ENCODE assay signal across 1 cellular context in the genomic region with DNA sequence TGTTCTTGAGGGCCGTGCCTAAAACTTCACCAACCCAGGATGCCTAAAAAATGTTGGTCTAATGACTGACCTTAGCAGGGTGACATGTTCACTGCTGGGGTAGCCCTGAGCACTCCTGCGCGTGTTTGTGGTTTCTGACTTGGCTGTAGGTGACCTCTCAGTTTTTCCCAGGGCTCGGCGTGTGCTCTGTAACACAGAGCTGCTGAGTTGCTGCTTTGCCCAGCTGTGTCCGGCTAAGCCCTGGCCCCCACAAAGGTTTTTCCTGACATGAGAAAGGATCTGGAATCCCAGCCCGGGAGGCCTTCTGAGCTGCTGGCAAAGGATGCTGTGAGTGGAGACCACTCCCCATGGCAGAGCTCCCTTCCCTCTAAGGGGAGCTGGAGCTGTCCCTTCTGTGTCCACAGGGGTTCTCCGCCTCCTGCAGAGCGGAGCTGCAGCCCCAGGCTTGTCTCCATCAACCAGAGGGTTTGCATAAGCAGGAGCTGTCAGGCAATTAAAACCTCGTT.
TF ChIP-seq lines count a peak whose summit lies in the region.

No MANE protein-coding gene starts in this region.

TF ChIP-seq in H1, 55 proteins besides CTCF, POLR2A, EP300 and RAD21 (continued from another document):
- TF ChIP-seq, protein P1, sequence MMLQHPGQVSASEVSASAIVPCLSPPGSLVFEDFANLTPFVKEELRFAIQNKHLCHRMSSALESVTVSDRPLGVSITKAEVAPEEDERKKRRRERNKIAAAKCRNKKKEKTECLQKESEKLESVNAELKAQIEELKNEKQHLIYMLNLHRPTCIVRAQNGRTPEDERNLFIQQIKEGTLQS (IDR thresholded peaks at IDR 0.05; ENCODE audit: insufficient read depth, low read depth, low read length) = no peak
- TF ChIP-seq TAF7 (optimal IDR thresholded peaks at IDR 0.05; ENCODE audit: borderline replicate concordance, low read depth, low read length) = no peak
- no peak for TF ChIP-seq NRF1 (IDR thresholded peaks at IDR 0.05; ENCODE audit: low read depth, low read length)
- TF ChIP-seq FOSL1 (IDR thresholded peaks at IDR 0.05; ENCODE audit: insufficient read depth, low read depth, low read length) = no peak
- TF ChIP-seq, protein P2, sequence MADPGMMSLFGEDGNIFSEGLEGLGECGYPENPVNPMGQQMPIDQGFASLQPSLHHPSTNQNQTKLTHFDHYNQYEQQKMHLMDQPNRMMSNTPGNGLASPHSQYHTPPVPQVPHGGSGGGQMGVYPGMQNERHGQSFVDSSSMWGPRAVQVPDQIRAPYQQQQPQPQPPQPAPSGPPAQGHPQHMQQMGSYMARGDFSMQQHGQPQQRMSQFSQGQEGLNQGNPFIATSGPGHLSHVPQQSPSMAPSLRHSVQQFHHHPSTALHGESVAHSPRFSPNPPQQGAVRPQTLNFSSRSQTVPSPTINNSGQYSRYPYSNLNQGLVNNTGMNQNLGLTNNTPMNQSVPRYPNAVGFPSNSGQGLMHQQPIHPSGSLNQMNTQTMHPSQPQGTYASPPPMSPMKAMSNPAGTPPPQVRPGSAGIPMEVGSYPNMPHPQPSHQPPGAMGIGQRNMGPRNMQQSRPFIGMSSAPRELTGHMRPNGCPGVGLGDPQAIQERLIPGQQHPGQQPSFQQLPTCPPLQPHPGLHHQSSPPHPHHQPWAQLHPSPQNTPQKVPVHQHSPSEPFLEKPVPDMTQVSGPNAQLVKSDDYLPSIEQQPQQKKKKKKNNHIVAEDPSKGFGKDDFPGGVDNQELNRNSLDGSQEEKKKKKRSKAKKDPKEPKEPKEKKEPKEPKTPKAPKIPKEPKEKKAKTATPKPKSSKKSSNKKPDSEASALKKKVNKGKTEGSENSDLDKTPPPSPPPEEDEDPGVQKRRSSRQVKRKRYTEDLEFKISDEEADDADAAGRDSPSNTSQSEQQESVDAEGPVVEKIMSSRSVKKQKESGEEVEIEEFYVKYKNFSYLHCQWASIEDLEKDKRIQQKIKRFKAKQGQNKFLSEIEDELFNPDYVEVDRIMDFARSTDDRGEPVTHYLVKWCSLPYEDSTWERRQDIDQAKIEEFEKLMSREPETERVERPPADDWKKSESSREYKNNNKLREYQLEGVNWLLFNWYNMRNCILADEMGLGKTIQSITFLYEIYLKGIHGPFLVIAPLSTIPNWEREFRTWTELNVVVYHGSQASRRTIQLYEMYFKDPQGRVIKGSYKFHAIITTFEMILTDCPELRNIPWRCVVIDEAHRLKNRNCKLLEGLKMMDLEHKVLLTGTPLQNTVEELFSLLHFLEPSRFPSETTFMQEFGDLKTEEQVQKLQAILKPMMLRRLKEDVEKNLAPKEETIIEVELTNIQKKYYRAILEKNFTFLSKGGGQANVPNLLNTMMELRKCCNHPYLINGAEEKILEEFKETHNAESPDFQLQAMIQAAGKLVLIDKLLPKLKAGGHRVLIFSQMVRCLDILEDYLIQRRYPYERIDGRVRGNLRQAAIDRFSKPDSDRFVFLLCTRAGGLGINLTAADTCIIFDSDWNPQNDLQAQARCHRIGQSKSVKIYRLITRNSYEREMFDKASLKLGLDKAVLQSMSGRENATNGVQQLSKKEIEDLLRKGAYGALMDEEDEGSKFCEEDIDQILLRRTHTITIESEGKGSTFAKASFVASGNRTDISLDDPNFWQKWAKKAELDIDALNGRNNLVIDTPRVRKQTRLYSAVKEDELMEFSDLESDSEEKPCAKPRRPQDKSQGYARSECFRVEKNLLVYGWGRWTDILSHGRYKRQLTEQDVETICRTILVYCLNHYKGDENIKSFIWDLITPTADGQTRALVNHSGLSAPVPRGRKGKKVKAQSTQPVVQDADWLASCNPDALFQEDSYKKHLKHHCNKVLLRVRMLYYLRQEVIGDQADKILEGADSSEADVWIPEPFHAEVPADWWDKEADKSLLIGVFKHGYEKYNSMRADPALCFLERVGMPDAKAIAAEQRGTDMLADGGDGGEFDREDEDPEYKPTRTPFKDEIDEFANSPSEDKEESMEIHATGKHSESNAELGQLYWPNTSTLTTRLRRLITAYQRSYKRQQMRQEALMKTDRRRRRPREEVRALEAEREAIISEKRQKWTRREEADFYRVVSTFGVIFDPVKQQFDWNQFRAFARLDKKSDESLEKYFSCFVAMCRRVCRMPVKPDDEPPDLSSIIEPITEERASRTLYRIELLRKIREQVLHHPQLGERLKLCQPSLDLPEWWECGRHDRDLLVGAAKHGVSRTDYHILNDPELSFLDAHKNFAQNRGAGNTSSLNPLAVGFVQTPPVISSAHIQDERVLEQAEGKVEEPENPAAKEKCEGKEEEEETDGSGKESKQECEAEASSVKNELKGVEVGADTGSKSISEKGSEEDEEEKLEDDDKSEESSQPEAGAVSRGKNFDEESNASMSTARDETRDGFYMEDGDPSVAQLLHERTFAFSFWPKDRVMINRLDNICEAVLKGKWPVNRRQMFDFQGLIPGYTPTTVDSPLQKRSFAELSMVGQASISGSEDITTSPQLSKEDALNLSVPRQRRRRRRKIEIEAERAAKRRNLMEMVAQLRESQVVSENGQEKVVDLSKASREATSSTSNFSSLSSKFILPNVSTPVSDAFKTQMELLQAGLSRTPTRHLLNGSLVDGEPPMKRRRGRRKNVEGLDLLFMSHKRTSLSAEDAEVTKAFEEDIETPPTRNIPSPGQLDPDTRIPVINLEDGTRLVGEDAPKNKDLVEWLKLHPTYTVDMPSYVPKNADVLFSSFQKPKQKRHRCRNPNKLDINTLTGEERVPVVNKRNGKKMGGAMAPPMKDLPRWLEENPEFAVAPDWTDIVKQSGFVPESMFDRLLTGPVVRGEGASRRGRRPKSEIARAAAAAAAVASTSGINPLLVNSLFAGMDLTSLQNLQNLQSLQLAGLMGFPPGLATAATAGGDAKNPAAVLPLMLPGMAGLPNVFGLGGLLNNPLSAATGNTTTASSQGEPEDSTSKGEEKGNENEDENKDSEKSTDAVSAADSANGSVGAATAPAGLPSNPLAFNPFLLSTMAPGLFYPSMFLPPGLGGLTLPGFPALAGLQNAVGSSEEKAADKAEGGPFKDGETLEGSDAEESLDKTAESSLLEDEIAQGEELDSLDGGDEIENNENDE (IDR thresholded peaks at IDR 0.05; ENCODE audit: insufficient replicate concordance, low read length) = no peak
- TF ChIP-seq CBX8 (IDR thresholded peaks at IDR 0.05; ENCODE audit: borderline replicate concordance, low read depth, low read length) = no peak
- TF ChIP-seq CHD1 (IDR thresholded peaks at IDR 0.05; ENCODE audit: low read depth, low read length) = no peak
